Comparison of ENCODE assay signal across 8 cellular contexts in the genomic region with DNA sequence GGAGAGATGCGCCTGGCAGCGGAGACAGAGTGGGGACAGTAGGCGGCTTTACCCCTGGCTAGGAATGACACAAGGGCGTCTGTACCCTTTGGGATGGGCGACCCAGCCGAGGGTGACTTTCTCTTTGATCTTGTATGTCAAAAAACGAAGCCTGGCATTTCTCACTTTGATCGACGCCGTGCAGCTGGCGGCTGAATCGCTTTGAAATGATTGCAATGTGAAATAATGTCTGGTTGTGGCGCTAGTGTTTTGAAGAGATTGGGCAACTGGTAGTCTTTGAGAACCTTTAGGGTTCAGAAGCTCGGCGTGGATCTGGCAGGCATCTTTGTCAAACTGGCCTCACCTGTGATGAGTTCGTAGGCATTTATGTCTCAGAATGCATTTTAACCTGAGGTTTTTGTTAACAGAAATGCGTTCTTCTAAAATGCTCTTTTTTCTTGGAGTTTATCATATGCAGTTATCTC. TPM values are rescaled to one million over a fixed set of nuclear protein-coding genes. Genes with fewer than 3 reads are reported as not detected.
A peak's percentile ranks its signal among the peaks of the same experiment; 100 is the strongest.
DNase-seq lines count a peak whose midpoint lies in the region; ATAC-seq and TF ChIP-seq lines count a peak whose summit lies in the region.

No MANE protein-coding gene starts in this region.

- peak overlapping the region; percentile 96 for H3K27ac Mint-ChIP-seq in activated CD4-positive, alpha-beta T cell treated with anti-CD3 and anti-CD28 coated beads for 36 hours

- peak; percentile 66 for DNase-seq in activated CD4-positive, alpha-beta T cell treated with anti-CD3 and anti-CD28 coated beads for 36 hours
- DNase-seq in activated CD4-positive, alpha-beta T cell treated with anti-CD3 and anti-CD28 coated beads for 1 hour = no peak
- peak; percentile 36 for DNase-seq in NCI-H748 treated with DMSO at 0.1 percent for 48 hours (lab: John Stamatoyannopoulos, UW)
- DNase-seq in adipocyte (ENCODE audit: low read depth) = peak; percentile 80
- no peak for DNase-seq in right atrium auricular region (ENCODE audit: low spot score)
- peak; percentile 50 for DNase-seq in renal cortical epithelial cell (ENCODE audit: low read depth)

- peak overlapping the region; percentile 95 for H3K4me3 Mint-ChIP-seq in activated CD4-positive, alpha-beta T cell treated with anti-CD3 and anti-CD28 coated beads for 36 hours

- H3K27me3 Mint-ChIP-seq in activated CD4-positive, alpha-beta T cell treated with anti-CD3 and anti-CD28 coated beads for 36 hours = no peaks in the 10 kb centered on the region

- H3K4me1 ChIP-seq in adipocyte (ENCODE audit: control insufficient read depth, insufficient read depth, low read length) (peaks cover 20% of the 10 kb centered on the region), right atrium auricular region (peaks cover 0 to 24% of the 10 kb centered on the region in 2 donors)

- peak overlapping the region; percentile 97 to 98 for H3K27ac ChIP-seq in right atrium auricular region

- peaks cover 5% of the 10 kb centered on the region for H3K9me3 Mint-ChIP-seq in activated CD4-positive, alpha-beta T cell treated with anti-CD3 and anti-CD28 coated beads for 36 hours (ENCODE audit: low read depth)

- peaks cover 40% of the 10 kb centered on the region for H3K4me1 Mint-ChIP-seq in activated CD4-positive, alpha-beta T cell treated with anti-CD3 and anti-CD28 coated beads for 36 hours

- H3K36me3 Mint-ChIP-seq in activated CD4-positive, alpha-beta T cell treated with anti-CD3 and anti-CD28 coated beads for 36 hours (ENCODE audit: low read depth) = peaks cover 12% of the 10 kb centered on the region

- H3K36me3 ChIP-seq in adipocyte (ENCODE audit: control insufficient read depth, insufficient read depth, low read length, severe bottlenecking) = no peaks in the 10 kb centered on the region
- no peaks in the 10 kb centered on the region for H3K36me3 ChIP-seq in right atrium auricular region

- CTCF ChIA-PET in activated CD4-positive, alpha-beta T cell treated with anti-CD3 and anti-CD28 coated beads for 36 hours (lab: Charles Lee) = interaction anchor here (0.6 to 3.2 kb wide), 30 partner anchors 10 to 1000 kb away, joined by 3 to 26 read pairs (median 3); a partner anchor contains a TSS

- H3K9ac ChIP-seq in adipocyte (ENCODE audit: low read length) = peak overlapping the region; percentile 93

- no peak for TF ChIP-seq CTCF in right atrium auricular region (IDR thresholded peaks at IDR 0.05)

- H3K9me3 ChIP-seq in adipocyte (ENCODE audit: control insufficient read depth, low read length) (no peaks in the 10 kb centered on the region), right atrium auricular region (no peaks in the 10 kb centered on the region)

- POLR2A ChIA-PET in activated CD4-positive, alpha-beta T cell treated with anti-CD3 and anti-CD28 coated beads for 36 hours (lab: Charles Lee) = interaction anchor here (0.6 to 3.3 kb wide), 7 partner anchors 11 to 598 kb away, joined by 3 to 22 read pairs (median 4); a partner anchor contains a TSS

- intact Hi-C loops in activated CD4-positive, alpha-beta T cell treated with anti-CD3 and anti-CD28 coated beads for 36 hours (cut with DNase I, micrococcal nuclease) = loop anchor here (1.0 to 5.0 kb wide), 17 partner anchors 60 to 680 kb away; a partner anchor contains a TSS

- H3K27me3 ChIP-seq in adipocyte (replicated peaks; ENCODE audit: control insufficient read depth, insufficient read depth, low read length) (no peaks in the 10 kb centered on the region), right atrium auricular region (no peaks in the 10 kb centered on the region)

- peak; percentile 5 for ATAC-seq in activated CD4-positive, alpha-beta T cell treated with anti-CD3 and anti-CD28 coated beads for 36 hours
- ATAC-seq in HG02759 (IDR thresholded peaks at IDR 0.05; ENCODE audit: unreplicated experiment) (peak; percentile 3), HG02798 (IDR thresholded peaks at IDR 0.05; ENCODE audit: poor library complexity, unreplicated experiment) (no peak)

- H3K4me3 ChIP-seq in adipocyte (ENCODE audit: low read length) (peak overlapping the region; percentile 94), right atrium auricular region (peak overlapping the region; percentile 92 to 97)

RNA-seq across cellular contexts. Expression of a gene that starts 1.0 kb away (rescaled TPM):
- total RNA-seq in activated CD4-positive, alpha-beta T cell treated with anti-CD3 and anti-CD28 coated beads for 36 hours = 10 to 100 TPM; 53.0 to 67.3 TPM
- total RNA-seq in right atrium auricular region (10 to 100 TPM; 10.0 to 17.5 TPM), renal cortical epithelial cell (17.0 and 25.3 TPM in 2 replicates)

Comparison
In these comparisons a context has a peak if more than half of its experiments do, and no peak if none do; other contexts are left out.
1. DNase-seq: peak in activated CD4-positive, alpha-beta T cell treated with anti-CD3 and anti-CD28 coated beads for 36 hours (single experiment), NCI-H748 treated with DMSO at 0.1 percent for 48 hours (single experiment), adipocyte (single experiment) and renal cortical epithelial cell (single experiment); none in activated CD4-positive, alpha-beta T cell treated with anti-CD3 and anti-CD28 coated beads for 1 hour (single experiment) and right atrium auricular region (single experiment).